1 cellular context compared by ENCODE assay signal in genomic region chr5:172641359-172642045, GRCh38.
TF ChIP-seq lines count a peak whose summit lies in the region.

No MANE protein-coding gene starts in this region.

TF ChIP-seq in HEK293, 187 proteins besides CTCF, POLR2A, EP300 and RAD21 (continued from another document):
- TF ChIP-seq ZNF398 (tag by site-specific recombination; IDR thresholded peaks at IDR 0.05) (0 out of 2 replicates have a peak, but pooled peaks have one; percentile 4), ZEB2 (tag by site-specific recombination; IDR thresholded peaks at IDR 0.05) (peak; percentile 26; the same call in 1 of the 2 replicates), ZIC2 (tag by site-specific recombination; IDR thresholded peaks at IDR 0.05) (peak; percentile 76), ZNF274 (IDR thresholded peaks at IDR 0.05; ENCODE audit: low read length) (no peak), ZNF274 (tag by site-specific recombination; IDR thresholded peaks at IDR 0.05; ENCODE audit: borderline replicate concordance) (no peak), ZNF423 (tag by site-specific recombination; IDR thresholded peaks at IDR 0.05) (0 out of 2 replicates have a peak, but pooled peaks have one; percentile 23), ZBTB26 (tag by site-specific recombination; optimal IDR thresholded peaks at IDR 0.05) (peak; percentile 80), GLIS1 (tag by site-specific recombination; IDR thresholded peaks at IDR 0.05) (peak; percentile 83), ZNF449 (tag by site-specific recombination; IDR thresholded peaks at IDR 0.05) (peak; percentile 78), ZBTB8A (tag by site-specific recombination; IDR thresholded peaks at IDR 0.05) (peak; percentile 70), GFI1B (tag by site-specific recombination; IDR thresholded peaks at IDR 0.05) (no peak)
